Comparison of ENCODE assay signal across 18 cellular contexts in the genomic region with DNA sequence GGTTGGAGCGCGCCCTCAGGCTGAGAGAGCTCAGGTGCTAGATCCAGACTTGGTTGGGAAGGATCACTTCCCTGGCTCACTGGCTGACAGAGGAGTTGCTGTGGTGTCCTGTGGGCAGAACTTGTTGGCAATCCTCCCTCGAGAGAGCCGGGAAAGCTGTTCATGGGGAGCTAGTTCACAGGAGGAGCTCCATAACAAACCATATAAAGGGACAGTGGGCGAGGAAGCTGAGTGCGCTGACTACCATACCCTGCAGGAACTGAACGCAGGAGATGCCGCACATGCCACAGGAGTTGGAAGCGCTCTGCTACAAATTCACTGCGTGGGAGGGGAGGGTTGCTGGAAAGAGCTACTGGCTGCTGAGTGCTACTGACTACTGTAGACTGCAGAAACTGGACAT.
DNase-seq lines count a peak whose midpoint lies in the region; ATAC-seq, FAIRE-seq and TF ChIP-seq lines count a peak whose summit lies in the region.
"Had no signal": no experiment of that assay in that cellular context is flagged by ENCODE, and none has a peak within 500 bp of the region (broad histone marks: within the 10 kb centered on the region; RNA-seq: fewer than 3 reads in every experiment).

No MANE protein-coding gene starts in this region.

- peaks cover 4% of the 10 kb centered on the region; the same call in 1 of the 2 replicates for H3K27me3 ChIP-seq in Panc1 (ENCODE audit: control insufficient read depth, insufficient read depth, low read length)
- H3K27me3 ChIP-seq in HepG2 (ENCODE audit: control insufficient read depth in 1 of 2, insufficient read depth in 2 of 2, low read length in 2 of 2), result peaks cover 0 to 1% of the 10 kb centered on the region in 2 experiments; a peak in 1 of 5 replicates
- H3K27me3 ChIP-seq: SJSA1 had no signal

- H3K9me3 ChIP-seq in Panc1 (ENCODE audit: control insufficient read depth, insufficient read depth, low read depth, low read length) (no peaks in the 10 kb centered on the region), HepG2 (ENCODE audit: low read length) (no peaks in the 10 kb centered on the region), mucosa of descending colon (no peaks in the 10 kb centered on the region)
- H3K9me3 ChIP-seq: SJSA1 had no signal

- BruUV-seq in Calu3 (replicated peaks; lab: Mats Ljungman, UMichigan) (no TSS peak), Panc1 (replicated peaks; lab: Mats Ljungman, UMichigan) (no TSS peak), HepG2 (replicated peaks; lab: Mats Ljungman, UMichigan) (no TSS peak)

- in situ Hi-C loops in Panc1 (cut with HindIII; ENCODE audit: low pct_unique_long_range_greater_than_20kb, low sequenced_read_pairs), result no loop called here
- in situ Hi-C loops in HepG2 (cut with HindIII; ENCODE audit: extremely low pct_ligation_motif_present, low pct_unique_long_range_greater_than_20kb), result loop anchor here (5.0 kb wide), 1 partner anchor 555 kb away; no protein-coding TSS in a partner anchor

- POLR2A ChIA-PET in Panc1 (lab: Charles Lee) (no interaction called here), HepG2 (lab: Yijun Ruan, JAX) (no interaction called here)

- intact Hi-C loops in Calu3 (cut with micrococcal nuclease; ENCODE audit: unreplicated experiment) (no loop called here), Panc1 (cut with micrococcal nuclease; ENCODE audit: unreplicated experiment) (no loop called here), HepG2 (cut with micrococcal nuclease; ENCODE audit: unreplicated experiment) (no loop called here), mucosa of descending colon (cut with DNase I, micrococcal nuclease) (loop anchor here in 1 of 2 donors (10.0 kb wide), 1 partner anchor 553 kb away; no protein-coding TSS in a partner anchor)

- H3K4me3 ChIP-seq in Panc1 (ENCODE audit: low read depth in 2 of 2, low read length in 2 of 2), result no peak overlapping the region
- H3K4me3 ChIP-seq in HepG2 (replicated peaks in 1 of 3; ENCODE audit: insufficient read depth in 1 of 3, low read depth in 2 of 3, low read length in 3 of 3), result no peak overlapping the region
- H3K4me3 ChIP-seq in mucosa of descending colon, result no peak overlapping the region
- H3K4me3 ChIP-seq: GM12878, SJSA1 had no signal

- no peak overlapping the region for H2AFZ ChIP-seq in HepG2 (ENCODE audit: low read length)

- no peak for TF ChIP-seq CTCF in Calu3 (IDR thresholded peaks at IDR 0.05; ENCODE audit: unreplicated experiment)
- TF ChIP-seq CTCF in Panc1 (IDR thresholded peaks at IDR 0.05), result no peak
- no peak for TF ChIP-seq CTCF in HepG2 (CRISPR knock-in tag; IDR thresholded peaks at IDR 0.05)
- no peak for TF ChIP-seq CTCF in mucosa of descending colon (IDR thresholded peaks at IDR 0.05)

- no peak for TF ChIP-seq EP300 in HepG2 (IDR thresholded peaks at IDR 0.05; ENCODE audit: low read depth in 2 of 2, low read length in 2 of 2)
- TF ChIP-seq EP300 in HepG2 (CRISPR knock-in tag; IDR thresholded peaks at IDR 0.05; ENCODE audit: borderline replicate concordance), result no peak

- peaks cover 5% of the 10 kb centered on the region for H3K9me3 Mint-ChIP-seq in Calu3 (ENCODE audit: low read depth, unreplicated experiment)
- no peaks in the 10 kb centered on the region for H3K9me3 Mint-ChIP-seq in stimulated activated memory B cell treated with anti-CD40 and anti-IgM and Interleukin-4, amounts not matched to agents 10 μg/mL and 1 μg/mL and 100 μg/mL, for 72 hours
- H3K9me3 Mint-ChIP-seq: HFFc6 had no signal

- no peaks in the 10 kb centered on the region for H3K27me3 Mint-ChIP-seq in Calu3 (ENCODE audit: unreplicated experiment)
- H3K27me3 Mint-ChIP-seq in stimulated activated memory B cell treated with anti-CD40 and anti-IgM and Interleukin-4, amounts not matched to agents 10 μg/mL and 1 μg/mL and 100 μg/mL, for 72 hours, result peaks cover 22% of the 10 kb centered on the region

- H3K79me2 ChIP-seq in HepG2 (ENCODE audit: insufficient read depth, low read length), result no peaks in the 10 kb centered on the region

- DNase-seq in Calu3, result no peak
- no peak for DNase-seq in Panc1 (ENCODE audit: low read depth, low spot score)
- DNase-seq in HepG2 (ENCODE audit: low spot score), result no peak
- no peak for DNase-seq in mucosa of descending colon
- DNase-seq in activated CD4-positive, alpha-beta T cell treated with anti-CD3 and anti-CD28 coated beads for 4 hours, result no peak
- DNase-seq in stimulated activated naive CD4-positive, alpha-beta T cell treated with Interleukin-2 at 50 U/mL for 16 hours (lab: John Stamatoyannopoulos, UW), result no peak
- DNase-seq: DMS79 treated with DMSO at 0.1 percent for 48 hours, GDM1, HFFc6, MM.1S, NCI-H1092 treated with DMSO at 0.1 percent for 48 hours, NCI-H1694, NCI-H510A treated with DMSO at 0.1 percent for 48 hours, NCI-H82, PC-3 had no signal

- H3K36me3 ChIP-seq in Panc1 (ENCODE audit: control insufficient read depth, insufficient read depth, low read length) (no peaks in the 10 kb centered on the region), HepG2 (replicated peaks in 1 of 2; ENCODE audit: control insufficient read depth in 1 of 2, insufficient read depth in 2 of 2, low read length in 2 of 2) (no peaks in the 10 kb centered on the region), mucosa of descending colon (ENCODE audit: low read depth) (no peaks in the 10 kb centered on the region)
- H3K36me3 ChIP-seq: SJSA1 had no signal

- no peaks in the 10 kb centered on the region for H3K36me3 Mint-ChIP-seq in Calu3 (ENCODE audit: insufficient read depth, unreplicated experiment)
- no peaks in the 10 kb centered on the region for H3K36me3 Mint-ChIP-seq in stimulated activated memory B cell treated with anti-CD40 and anti-IgM and Interleukin-4, amounts not matched to agents 10 μg/mL and 1 μg/mL and 100 μg/mL, for 72 hours

- FAIRE-seq in HepG2 (lab: Jason Lieb, UNC), result no peak
- FAIRE-seq: GM12878 had no signal

- no peak for TF ChIP-seq RAD21 in HepG2 (CRISPR knock-in tag; IDR thresholded peaks at IDR 0.05)

- 73% methylated on average over 8 of the region's 10 CpGs for WGBS in HepG2 (ENCODE audit: low lambda C conversion rate)

- CTCF ChIA-PET in Calu3 (lab: Charles Lee) (interaction anchor here (0.8 to 1.2 kb wide), 3 partner anchors 85 to 555 kb away, joined by 3 read pairs; no protein-coding TSS in a partner anchor), Panc1 (lab: Charles Lee) (no interaction called here), HepG2 (lab: Yijun Ruan, JAX; ENCODE audit: low intra/inter-chr PET ratio, low total read pairs) (no interaction called here)

- H4K20me1 ChIP-seq in HepG2 (ENCODE audit: insufficient read depth, low read length), result no peaks in the 10 kb centered on the region

- no peak overlapping the region for H3K9ac ChIP-seq in HepG2 (ENCODE audit: insufficient read depth, low read depth, low read length)

- H3K4me2 ChIP-seq in HepG2 (ENCODE audit: low read depth, low read length), result no peak overlapping the region

- no peak for TF ChIP-seq POLR2A in HepG2 (IDR thresholded peaks at IDR 0.05; ENCODE audit: insufficient read depth in 1 of 2, low read depth in 2 of 2, low read length in 2 of 2)

- H3K4me1 ChIP-seq in Panc1 (ENCODE audit: control insufficient read depth, insufficient read depth, low read length) (no peaks in the 10 kb centered on the region), HepG2 (ENCODE audit: insufficient read depth, low read length) (no peaks in the 10 kb centered on the region), mucosa of descending colon (ENCODE audit: low read depth) (no peaks in the 10 kb centered on the region)
- H3K4me1 ChIP-seq: SJSA1 had no signal

- ATAC-seq in Panc1 (peak; percentile 70), HepG2 (peak; percentile 28; the same call in 2 of the 3 replicates), mucosa of descending colon (no peak)
- ATAC-seq in stimulated activated memory B cell treated with anti-CD40 and anti-IgM and Interleukin-4, amounts not matched to agents 10 μg/mL and 1 μg/mL and 100 μg/mL, for 72 hours, result peak; percentile 61
- ATAC-seq: GM12878, PC-3 had no signal

- H3K27ac ChIP-seq in Panc1 (ENCODE audit: low read length) (no peak overlapping the region), HepG2 (ENCODE audit: extremely low read length, insufficient read depth, low read length) (no peak overlapping the region)
- H3K27ac ChIP-seq: SJSA1 had no signal

- peak overlapping the region; percentile 31 for H3K27ac Mint-ChIP-seq in Calu3 (ENCODE audit: unreplicated experiment)
- H3K27ac Mint-ChIP-seq in stimulated activated memory B cell treated with anti-CD40 and anti-IgM and Interleukin-4, amounts not matched to agents 10 μg/mL and 1 μg/mL and 100 μg/mL, for 72 hours, result no peak overlapping the region
- H3K27ac Mint-ChIP-seq: HFFc6 had no signal

- peaks cover 56% of the 10 kb centered on the region for H3K4me1 Mint-ChIP-seq in Calu3 (ENCODE audit: low read depth, unreplicated experiment)
- H3K4me1 Mint-ChIP-seq in stimulated activated memory B cell treated with anti-CD40 and anti-IgM and Interleukin-4, amounts not matched to agents 10 μg/mL and 1 μg/mL and 100 μg/mL, for 72 hours, result no peaks in the 10 kb centered on the region

- H3K4me3 Mint-ChIP-seq in Calu3 (ENCODE audit: low read depth, unreplicated experiment), result no peak overlapping the region
- no peak overlapping the region for H3K4me3 Mint-ChIP-seq in stimulated activated memory B cell treated with anti-CD40 and anti-IgM and Interleukin-4, amounts not matched to agents 10 μg/mL and 1 μg/mL and 100 μg/mL, for 72 hours
- H3K4me3 Mint-ChIP-seq: HFFc6 had no signal

TF ChIP-seq in HepG2, 621 proteins besides CTCF, POLR2A, EP300 and RAD21:
- no peak for TF ChIP-seq ZNF607 (CRISPR knock-in tag; IDR thresholded peaks at IDR 0.05; ENCODE audit: borderline replicate concordance)
- no peak for TF ChIP-seq ZNF30 (CRISPR knock-in tag; IDR thresholded peaks at IDR 0.05)
- TF ChIP-seq ARHGAP35 (CRISPR knock-in tag; IDR thresholded peaks at IDR 0.05; ENCODE audit: borderline replicate concordance), result no peak
- TF ChIP-seq, protein P1, sequence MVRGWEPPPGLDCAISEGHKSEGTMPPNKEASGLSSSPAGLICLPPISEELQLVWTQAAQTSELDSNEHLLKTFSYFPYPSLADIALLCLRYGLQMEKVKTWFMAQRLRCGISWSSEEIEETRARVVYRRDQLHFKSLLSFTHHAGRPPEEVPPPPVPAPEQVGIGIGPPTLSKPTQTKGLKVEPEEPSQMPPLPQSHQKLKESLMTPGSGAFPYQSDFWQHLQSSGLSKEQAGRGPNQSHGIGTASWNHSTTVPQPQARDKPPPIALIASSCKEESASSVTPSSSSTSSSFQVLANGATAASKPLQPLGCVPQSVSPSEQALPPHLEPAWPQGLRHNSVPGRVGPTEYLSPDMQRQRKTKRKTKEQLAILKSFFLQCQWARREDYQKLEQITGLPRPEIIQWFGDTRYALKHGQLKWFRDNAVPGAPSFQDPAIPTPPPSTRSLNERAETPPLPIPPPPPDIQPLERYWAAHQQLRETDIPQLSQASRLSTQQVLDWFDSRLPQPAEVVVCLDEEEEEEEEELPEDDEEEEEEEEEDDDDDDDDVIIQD (CRISPR knock-in tag; IDR thresholded peaks at IDR 0.05; ENCODE audit: low read depth), result no peak
